21 cellular contexts compared by ENCODE assay signal in the genomic region with DNA sequence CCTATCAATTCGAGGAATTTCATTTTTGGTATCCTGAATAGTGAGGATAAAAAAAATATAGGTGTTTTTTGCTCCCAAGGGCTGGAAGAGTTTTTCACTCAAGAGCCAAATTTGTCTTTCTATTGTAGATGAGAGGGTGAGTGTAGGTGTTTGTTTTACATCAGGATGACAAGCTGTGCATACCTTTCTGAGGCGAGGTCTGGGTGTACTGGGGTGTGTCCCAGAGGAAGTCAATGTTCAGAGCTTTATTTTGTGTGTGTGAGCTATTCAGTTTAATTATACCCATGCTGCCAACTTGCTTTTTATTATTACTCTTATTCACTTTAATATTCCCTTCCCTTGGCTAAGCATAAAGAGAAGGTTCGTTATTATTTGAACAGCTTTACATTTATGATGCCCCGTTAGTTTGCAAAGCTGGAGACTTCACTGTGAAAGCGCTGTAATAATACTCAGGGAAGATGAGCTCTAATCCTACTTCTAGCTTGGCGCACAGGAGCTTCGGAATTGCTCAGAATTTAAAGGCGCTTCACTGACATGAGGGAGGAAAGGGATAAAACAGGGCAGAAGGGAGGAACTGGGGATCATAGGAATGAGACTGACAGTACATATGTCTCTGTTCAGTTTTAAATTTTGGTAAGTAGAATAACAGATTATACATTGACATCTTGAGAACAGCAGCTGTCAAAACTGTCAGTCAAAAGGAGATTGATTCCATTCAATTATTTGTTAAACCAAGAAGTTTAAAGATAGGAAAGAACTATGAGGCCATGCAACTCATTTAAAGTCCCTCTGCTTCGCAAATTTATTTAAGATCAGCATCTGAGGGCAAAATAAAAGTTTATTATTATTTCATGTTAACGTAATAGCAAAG.
A peak's percentile ranks its signal among the peaks of the same experiment; 100 is the strongest.
DNase-seq lines count a peak whose midpoint lies in the region; ATAC-seq, FAIRE-seq and TF ChIP-seq lines count a peak whose summit lies in the region.
"Had no signal": no experiment of that assay in that cellular context is flagged by ENCODE, and none has a peak within 500 bp of the region (broad histone marks: within the 10 kb centered on the region; RNA-seq: fewer than 3 reads in every experiment).

No MANE protein-coding gene starts in this region.

- H3K36me3 ChIP-seq in CD4-positive, alpha-beta memory T cell (ENCODE audit: insufficient read depth, low read length), result no peaks in the 10 kb centered on the region
- H3K36me3 ChIP-seq: SJCRH30 had no signal

- H3K4me1 ChIP-seq in A549, result peaks cover 17% of the 10 kb centered on the region
- no peaks in the 10 kb centered on the region for H3K4me1 ChIP-seq in CD4-positive, alpha-beta memory T cell (ENCODE audit: insufficient read depth, low read length)
- H3K4me1 ChIP-seq: body of pancreas, SJCRH30 had no signal

- CTCF ChIA-PET in A549 (lab: Yijun Ruan, JAX), result interaction anchor here (0.6 to 0.8 kb wide), 2 partner anchors 50 to 243 kb away, joined by 3 to 4 read pairs; no protein-coding TSS in a partner anchor
- CTCF ChIA-PET in CD4-positive, alpha-beta memory T cell (lab: Charles Lee; ENCODE audit: partially characterized antibody), result no interaction called here

- H3K27me3 Mint-ChIP-seq in CD4-positive, alpha-beta memory T cell, result peaks cover 0 to 1% of the 10 kb centered on the region in 2 donors
- H3K27me3 Mint-ChIP-seq: activated B cell treated with CpG ODN at 0.5 μM for 24 hours; activated naive CD8-positive, alpha-beta T cell treated with anti-CD3 and anti-CD28 coated beads for 36 hours had no signal

- TF ChIP-seq EP300 in A549 (IDR thresholded peaks at IDR 0.05) (no peak), Ishikawa (IDR thresholded peaks at IDR 0.05; ENCODE audit: borderline replicate concordance) (no peak)

- H3K9me3 ChIP-seq in A549, result peaks cover 7% of the 10 kb centered on the region; the same call in 2 of the 3 replicates
- H3K9me3 ChIP-seq in CD4-positive, alpha-beta memory T cell (ENCODE audit: control insufficient read depth in 1 of 2, low read length in 2 of 2), result no peaks in the 10 kb centered on the region
- H3K9me3 ChIP-seq: body of pancreas, SJCRH30 had no signal

- peaks cover 0 to 18% (median 7%) of the 10 kb centered on the region in 8 donors for H3K9me3 Mint-ChIP-seq in CD4-positive, alpha-beta memory T cell

- 45% methylated on average over 10 of the region's 10 CpGs for WGBS in A549 (ENCODE audit: missing lambda C conversion rate)

- no peaks in the 10 kb centered on the region for H3K27me3 ChIP-seq in CD4-positive, alpha-beta memory T cell (ENCODE audit: insufficient read depth, low read length)
- H3K27me3 ChIP-seq: body of pancreas, SJCRH30 had no signal

- no peak for FAIRE-seq in A549 (lab: Jason Lieb, UNC)

- intact Hi-C loops in CD4-positive, alpha-beta memory T cell (cut with micrococcal nuclease), result no loop called here

- ATAC-seq in A549, result peak; percentile 47 to 84; a peak in 3 of 6 replicates
- no peak for ATAC-seq in HG02973 (IDR thresholded peaks at IDR 0.05; ENCODE audit: unreplicated experiment)
- ATAC-seq: body of pancreas; stimulated activated effector memory CD8-positive, alpha-beta T cell treated with anti-CD3 and anti-CD28 coated beads, Interleukin-12 subunit alpha, Interleukin-12 subunit beta, amount 100 ng/mL, for 72 hours had no signal

- no peaks in the 10 kb centered on the region for H3K4me1 Mint-ChIP-seq in CD4-positive, alpha-beta memory T cell
- H3K4me1 Mint-ChIP-seq: immature natural killer cell had no signal

- no peak for TF ChIP-seq RAD21 in A549 (conservative IDR thresholded peaks at IDR 0.05 in 1 of 2, IDR thresholded peaks at IDR 0.05 in 1 of 2)
- TF ChIP-seq RAD21 in Ishikawa (IDR thresholded peaks at IDR 0.05; ENCODE audit: low read depth), result no peak

- peaks cover 2 to 3% of the 10 kb centered on the region in 2 donors for H3K36me3 Mint-ChIP-seq in CD4-positive, alpha-beta memory T cell
- H3K36me3 Mint-ChIP-seq: immature natural killer cell; stimulated activated effector memory CD8-positive, alpha-beta T cell treated with anti-CD3 and anti-CD28 coated beads, Interleukin-12 subunit alpha, Interleukin-12 subunit beta, amount 100 ng/mL, for 72 hours had no signal

- H3K4me2 ChIP-seq in A549, result peak overlapping the region; percentile 57

- POLR2A ChIA-PET in A549 (lab: Yijun Ruan, JAX), result no interaction called here
- POLR2A ChIA-PET in CD4-positive, alpha-beta memory T cell (lab: Charles Lee; ENCODE audit: partially characterized antibody), result no interaction called here

- H3K27ac ChIP-seq in A549, result peak overlapping the region; percentile 51 to 76; a peak in 5 of 6 replicates
- H3K27ac ChIP-seq in epithelial cell of prostate, result peak overlapping the region; percentile 93
- no peak overlapping the region for H3K27ac ChIP-seq in CD4-positive, alpha-beta memory T cell (ENCODE audit: low read depth, low read length)
- H3K27ac ChIP-seq: body of pancreas, SJCRH30 had no signal

- no peak overlapping the region for H3K27ac Mint-ChIP-seq in CD4-positive, alpha-beta memory T cell
- H3K27ac Mint-ChIP-seq: activated B cell treated with CpG ODN at 0.5 μM for 24 hours; activated naive CD8-positive, alpha-beta T cell treated with anti-CD3 and anti-CD28 coated beads for 36 hours; immature natural killer cell; stimulated activated effector memory CD8-positive, alpha-beta T cell treated with anti-CD3 and anti-CD28 coated beads, Interleukin-12 subunit alpha, Interleukin-12 subunit beta, amount 100 ng/mL, for 72 hours had no signal

- no peak for TF ChIP-seq CTCF in A549 (IDR thresholded peaks at IDR 0.05)

- no peak overlapping the region for H3K4me3 ChIP-seq in A549
- no peak overlapping the region for H3K4me3 ChIP-seq in CD4-positive, alpha-beta memory T cell (ENCODE audit: low read length in 2 of 2)
- H3K4me3 ChIP-seq: body of pancreas, SJCRH30 had no signal

- DNase-seq in A549 (ENCODE audit: low read depth in 1 of 2, low spot score in 1 of 2) (peak in 1 of 2 experiments; percentile 76), epithelial cell of prostate (ENCODE audit: low read depth, low spot score) (peak; percentile 65), mucosa of gallbladder (ENCODE audit: low spot score) (peak; percentile 47), SHP77 (lab: John Stamatoyannopoulos, UW) (no peak), amygdala (lab: John Stamatoyannopoulos, UW) (no peak)
- DNase-seq in CD4-positive, alpha-beta memory T cell, result no peak
- DNase-seq: activated B cell treated with CpG ODN at 0.5 μM for 24 hours; activated naive CD8-positive, alpha-beta T cell treated with anti-CD3 and anti-CD28 coated beads for 36 hours; body of pancreas; C1 segment of cervical spinal cord; DMS79; erythroblast; immature natural killer cell; IMR-90; mesenchymal stem cell; NCI-H187 treated with DMSO at 0.1 percent for 48 hours; SJCRH30 had no signal

- TF ChIP-seq POLR2A in A549 (IDR thresholded peaks at IDR 0.05; ENCODE audit: low read length), result no peak

- no peak overlapping the region for H3K4me3 Mint-ChIP-seq in CD4-positive, alpha-beta memory T cell
- H3K4me3 Mint-ChIP-seq: activated B cell treated with CpG ODN at 0.5 μM for 24 hours; activated naive CD8-positive, alpha-beta T cell treated with anti-CD3 and anti-CD28 coated beads for 36 hours; immature natural killer cell; neural crest cell; stimulated activated effector memory CD8-positive, alpha-beta T cell treated with anti-CD3 and anti-CD28 coated beads, Interleukin-12 subunit alpha, Interleukin-12 subunit beta, amount 100 ng/mL, for 72 hours had no signal

TF ChIP-seq in A549, 52 proteins besides CTCF, POLR2A, EP300 and RAD21 (continues in another document):
- TF ChIP-seq SMC3 (IDR thresholded peaks at IDR 0.05) (no peak), E2F6 (IDR thresholded peaks at IDR 0.05; ENCODE audit: borderline replicate concordance, low read depth) (no peak), KDM5A (IDR thresholded peaks at IDR 0.05) (no peak), RFX5 (IDR thresholded peaks at IDR 0.05) (no peak), FOSL2 (IDR thresholded peaks at IDR 0.05) (no peak), FOSL2 (CRISPR knock-in tag; IDR thresholded peaks at IDR 0.05) (no peak), MAZ (IDR thresholded peaks at IDR 0.05; ENCODE audit: borderline replicate concordance, low read depth, low read length) (no peak), ZSCAN20 (CRISPR knock-in tag; IDR thresholded peaks at IDR 0.05) (no peak), CBX2 (IDR thresholded peaks at IDR 0.05; ENCODE audit: borderline replicate concordance, low read depth) (no peak)

TF ChIP-seq in Ishikawa, 13 proteins besides CTCF, POLR2A, EP300 and RAD21:
- 0 out of 2 replicates have a peak, but pooled peaks have one; percentile 18 for TF ChIP-seq FOXM1 (IDR thresholded peaks at IDR 0.05; ENCODE audit: borderline replicate concordance, low read depth)
- TF ChIP-seq TEAD4 (IDR thresholded peaks at IDR 0.05), result peak; percentile 3; the same call in 1 of the 2 replicates
- no peak for TF ChIP-seq ZBTB7A (IDR thresholded peaks at IDR 0.05; ENCODE audit: low read depth)

Comparison
In these comparisons a context has a peak if more than half of its experiments do, and no peak if none do; other contexts are left out.
1. DNase-seq: peak in epithelial cell of prostate (single experiment) and mucosa of gallbladder (single experiment); none in CD4-positive, alpha-beta memory T cell (0 of 5), SHP77 (0 of 2) and amygdala (0 of 56).